9 cellular contexts compared by ENCODE assay signal in genomic region chr19:3783660-3784584, GRCh38. TPM values are rescaled to one million over a fixed set of nuclear protein-coding genes. Genes with fewer than 3 reads are reported as not detected.
DNase-seq lines count a peak whose midpoint lies in the region; ATAC-seq and TF ChIP-seq lines count a peak whose summit lies in the region.
"Had no signal": no experiment of that assay in that cellular context is flagged by ENCODE, and none has a peak within 500 bp of the region (broad histone marks: within the 10 kb centered on the region; RNA-seq: fewer than 3 reads in every experiment).

No MANE protein-coding gene starts in this region.

- H3K9me3 Mint-ChIP-seq in T-helper 2 cell treated with Interferon-gamma antibody and Interleukin-4, amounts not matched to agents 5 μg/mL and 100 μg/mL, for 36 hours, result peaks cover 20% of the 10 kb centered on the region

- WGBS in stomach, 5 donors, result 61 to 80% (median 78%) methylated on average over 13 to 49 of the region's 49 CpGs

- H3K4me3 Mint-ChIP-seq in T-helper 2 cell treated with Interferon-gamma antibody and Interleukin-4, amounts not matched to agents 5 μg/mL and 100 μg/mL, for 36 hours, result peak overlapping the region; percentile 66

- no peak overlapping the region for H3K4me3 ChIP-seq in GM12865 (ENCODE audit: low read depth, low read length)
- no peak overlapping the region for H3K4me3 ChIP-seq in stomach

- H3K4me1 ChIP-seq in stomach, result peaks cover 0 to 19% (median 12%) of the 10 kb centered on the region in 4 donors

- peaks cover 15% of the 10 kb centered on the region for H3K36me3 Mint-ChIP-seq in T-helper 2 cell treated with Interferon-gamma antibody and Interleukin-4, amounts not matched to agents 5 μg/mL and 100 μg/mL, for 36 hours (ENCODE audit: low read depth)

- peak overlapping the region; percentile 10 for H3K27ac Mint-ChIP-seq in T-helper 2 cell treated with Interferon-gamma antibody and Interleukin-4, amounts not matched to agents 5 μg/mL and 100 μg/mL, for 36 hours

- peaks cover 3% of the 10 kb centered on the region for H3K27me3 Mint-ChIP-seq in T-helper 2 cell treated with Interferon-gamma antibody and Interleukin-4, amounts not matched to agents 5 μg/mL and 100 μg/mL, for 36 hours (ENCODE audit: low read depth)

- intact Hi-C loops in stomach (cut with DNase I; ENCODE audit: low total_unique reads), result no loop called here

- H3K4me1 Mint-ChIP-seq in T-helper 2 cell treated with Interferon-gamma antibody and Interleukin-4, amounts not matched to agents 5 μg/mL and 100 μg/mL, for 36 hours (ENCODE audit: low read depth), result peaks cover 2% of the 10 kb centered on the region

- no peak overlapping the region for H3K27ac ChIP-seq in stomach

- H3K9me3 ChIP-seq in stomach, result peaks cover 20 to 26% (median 25%) of the 10 kb centered on the region in 4 donors

- peaks cover 0 to 12% (median 0%) of the 10 kb centered on the region in 4 donors for H3K36me3 ChIP-seq in stomach

- ATAC-seq in HG02938 (IDR thresholded peaks at IDR 0.05; ENCODE audit: unreplicated experiment) (no peak), GM19324 (IDR thresholded peaks at IDR 0.05; ENCODE audit: low FRiP score, unreplicated experiment) (no peak)

- peaks cover 7 to 69% (median 34%) of the 10 kb centered on the region in 3 donors for H3K27me3 ChIP-seq in stomach

- no peak for DNase-seq in GM12865 (ENCODE audit: low read depth)
- no peak for DNase-seq in T-helper 2 cell treated with Interferon-gamma antibody and Interleukin-4, amounts not matched to agents 5 μg/mL and 100 μg/mL, for 36 hours (ENCODE audit: low spot score)
- peak; percentile 32 for DNase-seq in central memory CD4-positive, alpha-beta T cell
- DNase-seq in stimulated activated CD4-positive, alpha-beta T cell treated with anti-CD3 and anti-CD28 coated beads, Interleukin-12 subunit alpha, Interleukin-12 subunit beta, amount 100 ng/mL, for 48 hours (ENCODE audit: low read depth in 2 of 3, low spot score in 1 of 3), result peak in 2 of 3 donors; percentile 33 to 43
- no peak for DNase-seq in NCI-H446 treated with DMSO at 0.1 percent for 48 hours (lab: John Stamatoyannopoulos, UW)
- DNase-seq in stomach, result no peak
- DNase-seq: caudate nucleus had no signal

- no peak for TF ChIP-seq EP300 in stomach (IDR thresholded peaks at IDR 0.05)

- TF ChIP-seq POLR2A in stomach (IDR thresholded peaks at IDR 0.05), result no peak

- TF ChIP-seq CTCF in GM12865 (IDR thresholded peaks at IDR 0.05; ENCODE audit: insufficient read depth, low read depth, low read length, missing control alignments) (peak; percentile 28), stomach (IDR thresholded peaks at IDR 0.05) (no peak)

RNA-seq across cellular contexts. Expression of gene MATK, which starts 2.3 kb away (rescaled TPM):
- total RNA-seq in stomach, result 10 to 100 TPM in 2 of 5 donors, 1 to 10 TPM in 2, not detected in 1; 1.4 to 48.7 (median 12.1) TPM
- 1 to 10 TPM; 2.0 to 3.4 (median 2.9) TPM for polyA plus RNA-seq in stomach

RNA-seq across cellular contexts. Expression of gene RAX2, which starts 11.9 kb away (rescaled TPM):
- total RNA-seq in stomach, result not detected
- polyA plus RNA-seq in stomach, result not detected

RNA-seq across cellular contexts. Expression of gene MRPL54, which starts 21.4 kb away (rescaled TPM):
- 100 to 1,000 TPM in 2 of 5 donors, 10 to 100 TPM in 3; 15.2 to 163 (median 58.7) TPM for total RNA-seq in stomach
- polyA plus RNA-seq in stomach, result 100 to 1,000 TPM; 155 to 221 (median 174) TPM

RNA-seq across cellular contexts. Expression of gene APBA3, which starts 22.4 kb away (rescaled TPM):
- 100 to 1,000 TPM in 1 of 5 donors, 10 to 100 TPM in 3, 1 to 10 TPM in 1; 9.4 to 111 (median 16.4) TPM for total RNA-seq in stomach
- polyA plus RNA-seq in stomach, result 10 to 100 TPM; 15.7 to 17.4 (median 16.7) TPM

Comparison
In these comparisons a context has a peak if more than half of its experiments do, and no peak if none do; other contexts are left out.
1. DNase-seq: peak in central memory CD4-positive, alpha-beta T cell (single experiment) and stimulated activated CD4-positive, alpha-beta T cell treated with anti-CD3 and anti-CD28 coated beads, Interleukin-12 subunit alpha, Interleukin-12 subunit beta, amount 100 ng/mL, for 48 hours (2 of 3); none in GM12865 (single experiment), T-helper 2 cell treated with Interferon-gamma antibody and Interleukin-4, amounts not matched to agents 5 μg/mL and 100 μg/mL, for 36 hours (single experiment), NCI-H446 treated with DMSO at 0.1 percent for 48 hours (single experiment) and stomach (single experiment).